In the genomic region with DNA sequence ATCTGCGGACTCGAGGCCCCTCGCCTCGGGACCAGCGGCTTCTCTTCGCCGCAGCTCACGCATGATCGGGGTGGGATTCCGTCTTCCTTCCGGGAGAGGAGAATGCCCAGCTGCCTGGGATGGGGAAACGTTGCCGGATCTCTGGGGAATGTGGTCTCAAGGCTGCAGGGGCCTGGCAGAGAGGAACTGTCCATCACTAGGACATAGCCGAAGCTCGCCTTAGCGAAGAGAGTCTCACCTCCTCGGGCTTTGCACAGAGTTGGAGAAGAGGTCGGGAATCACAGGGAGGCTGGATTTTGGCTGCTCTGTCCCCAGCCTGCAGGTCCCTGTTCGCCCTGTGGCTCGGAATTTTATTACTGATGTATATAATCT, we compare ENCODE assay signal across 8 cellular contexts. TPM values are rescaled to one million over a fixed set of nuclear protein-coding genes. Genes with fewer than 3 reads are reported as not detected.
DNase-seq lines count a peak whose midpoint lies in the region; TF ChIP-seq lines count a peak whose summit lies in the region.

No MANE protein-coding gene starts in this region.

- TF ChIP-seq CTCF in A673 (conservative IDR thresholded peaks at IDR 0.05; ENCODE audit: low read depth, low read length): no peak
- TF ChIP-seq CTCF in hepatocyte (IDR thresholded peaks at IDR 0.05; ENCODE audit: poor library complexity): no peak

- no TSS peak for BruUV-seq in A673 (replicated peaks; lab: Mats Ljungman, UMichigan)

- peak overlapping the region; percentile 77 for H3K4me3 ChIP-seq in A673 (ENCODE audit: low read depth, low read length, poor library complexity, severe bottlenecking)
- H3K4me3 ChIP-seq in HAP-1: peak overlapping the region; percentile 81
- peak overlapping the region; percentile 73 for H3K4me3 ChIP-seq in hepatocyte
- peak overlapping the region; percentile 87 for H3K4me3 ChIP-seq in skeletal muscle cell (ENCODE audit: low read depth, low read length)

- H3K27ac ChIP-seq in A673 (ENCODE audit: low read depth, low read length, poor library complexity, severe bottlenecking) (no peak overlapping the region), hepatocyte (peak overlapping the region; percentile 98)

- H3K27me3 Mint-ChIP-seq in activated naive CD8-positive, alpha-beta T cell: peaks cover 33% of the 10 kb centered on the region

- intact Hi-C loops in A673 (cut with micrococcal nuclease; ENCODE audit: unreplicated experiment): loop anchor here (5.0 kb wide), 2 partner anchors 135 to 240 kb away; no protein-coding TSS in a partner anchor

- no peaks in the 10 kb centered on the region for H3K27me3 ChIP-seq in A673 (replicated peaks; ENCODE audit: insufficient read depth, low read depth, low read length, poor library complexity)
- H3K27me3 ChIP-seq in HAP-1 (ENCODE audit: low read depth): no peaks in the 10 kb centered on the region
- H3K27me3 ChIP-seq in hepatocyte: no peaks in the 10 kb centered on the region

- no peaks in the 10 kb centered on the region for H3K36me3 Mint-ChIP-seq in activated naive CD8-positive, alpha-beta T cell

- H3K27ac Mint-ChIP-seq in activated naive CD8-positive, alpha-beta T cell: no peak overlapping the region

- no peaks in the 10 kb centered on the region for H3K9me3 Mint-ChIP-seq in activated naive CD8-positive, alpha-beta T cell (ENCODE audit: low read depth)

- peaks cover 54% of the 10 kb centered on the region for H3K79me2 ChIP-seq in hepatocyte

- POLR2A ChIA-PET in A673 (lab: Charles Lee; ENCODE audit: low non-redundant PET): no interaction called here

- H3K9me3 ChIP-seq in A673 (ENCODE audit: low read depth, low read length, poor library complexity, severe bottlenecking) (no peaks in the 10 kb centered on the region), HAP-1 (no peaks in the 10 kb centered on the region), hepatocyte (ENCODE audit: low read depth) (no peaks in the 10 kb centered on the region)

- peaks cover 7% of the 10 kb centered on the region for H3K4me1 ChIP-seq in A673 (ENCODE audit: insufficient read depth, low read length, poor library complexity, severe bottlenecking)
- H3K4me1 ChIP-seq in HAP-1: peaks cover 2% of the 10 kb centered on the region
- H3K4me1 ChIP-seq in hepatocyte (ENCODE audit: insufficient read depth): peaks cover 10% of the 10 kb centered on the region

- in situ Hi-C loops in HAP-1 (cut with MboI; ENCODE audit: low sequenced_read_pairs): no loop called here

- peak overlapping the region; percentile 83 for H3K4me3 Mint-ChIP-seq in activated naive CD8-positive, alpha-beta T cell

- no peaks in the 10 kb centered on the region for H3K36me3 ChIP-seq in A673 (ENCODE audit: insufficient read depth, low read length, poor library complexity, severe bottlenecking)
- no peaks in the 10 kb centered on the region for H3K36me3 ChIP-seq in HAP-1 (replicated peaks)
- no peaks in the 10 kb centered on the region for H3K36me3 ChIP-seq in hepatocyte (replicated peaks; ENCODE audit: insufficient read depth, low read depth)

- H4K20me1 ChIP-seq in hepatocyte (ENCODE audit: insufficient read depth, poor library complexity, severe bottlenecking): peaks cover 9% of the 10 kb centered on the region

- CTCF ChIA-PET in A673 (lab: Charles Lee): interaction anchor here (0.5 kb wide), 1 partner anchor 168 kb away, joined by 4 read pairs; no protein-coding TSS in a partner anchor

- peak overlapping the region; percentile 92 for H2AFZ ChIP-seq in hepatocyte

- peak overlapping the region; percentile 87 for H3K4me2 ChIP-seq in hepatocyte

- WGBS in hepatocyte (ENCODE audit: low lambda C conversion rate, missing lambda C conversion rate): 4% methylated on average over 20 of the region's 20 CpGs

- peaks cover 19% of the 10 kb centered on the region for H3K4me1 Mint-ChIP-seq in activated naive CD8-positive, alpha-beta T cell (ENCODE audit: low read depth)

- no peaks in the 10 kb centered on the region for H3K9me2 ChIP-seq in hepatocyte (replicated peaks; ENCODE audit: insufficient read depth)

- DNase-seq in A673 (ENCODE audit: low spot score) (peak; percentile 11), HAP-1 (ENCODE audit: low spot score in 2 of 2) (peak; percentile 17 to 56), hepatocyte (ENCODE audit: low spot score) (peak; percentile 57), skeletal muscle cell (ENCODE audit: low read depth) (peak; percentile 25), NCI-H2107 treated with DMSO at 0.1 percent for 48 hours (lab: John Stamatoyannopoulos, UW; ENCODE audit: unreplicated experiment) (no peak), GM19240 (ENCODE audit: insufficient read length, low spot score) (no peak)
- no peak for DNase-seq in central memory CD4-positive, alpha-beta T cell

RNA-seq across cellular contexts. Expression of a gene that starts 1.4 kb away (rescaled TPM):
- total RNA-seq in A673 (2021) (23.6 and 40.0 TPM in 2 replicates), hepatocyte (44.8 and 49.6 TPM in 2 replicates)
- 31.3 and 42.2 TPM in 2 replicates for polyA plus RNA-seq in hepatocyte

Comparison
In these comparisons a context has a peak if more than half of its experiments do, and no peak if none do; other contexts are left out.
1. DNase-seq: peak in A673 (single experiment), HAP-1 (2 of 2), hepatocyte (single experiment) and skeletal muscle cell (single experiment); none in central memory CD4-positive, alpha-beta T cell (single experiment), NCI-H2107 treated with DMSO at 0.1 percent for 48 hours (single experiment) and GM19240 (single experiment).
2. Peak in every context shown above with its lines, with median percentiles within 50 percentile points of each other: H3K4me3 ChIP-seq.